Comparison of ENCODE assay signal across 16 cellular contexts in genomic region chr11:15793032-15793996, GRCh38.
DNase-seq lines count a peak whose midpoint lies in the region; ATAC-seq and TF ChIP-seq lines count a peak whose summit lies in the region.
"Had no signal": no experiment of that assay in that cellular context is flagged by ENCODE, and none has a peak within 500 bp of the region (broad histone marks: within the 10 kb centered on the region; RNA-seq: fewer than 3 reads in every experiment).

No MANE protein-coding gene starts in this region.

- H3K4me1 Mint-ChIP-seq in chondrocyte (ENCODE audit: low read depth): peaks cover 23% of the 10 kb centered on the region
- H3K4me1 Mint-ChIP-seq: activated naive CD4-positive, alpha-beta T cell treated with anti-CD3 and anti-CD28 coated beads, Interleukin-2, amount 10 ng/mL, durations not matched to agents 7 days and 5 days; T-helper 17 cell had no signal

- intact Hi-C loops in sciatic nerve (cut with DNase I): no loop called here

- peak; percentile 28 for DNase-seq in AG08395 (ENCODE audit: low spot score)
- DNase-seq in MV-4-11 (lab: John Stamatoyannopoulos, UW): peak; percentile 9
- no peak for DNase-seq in chondrocyte (ENCODE audit: low spot score)
- peak; percentile 95 for DNase-seq in kidney glomerular epithelial cell (lab: John Stamatoyannopoulos, UW)
- DNase-seq in sciatic nerve (ENCODE audit: low spot score): no peak
- DNase-seq in activated gamma-delta T cell (lab: John Stamatoyannopoulos, UW): no peak
- DNase-seq: activated CD8-positive, alpha-beta T cell treated with anti-CD3 and anti-CD28 coated beads, Interleukin-2, amount 10 ng/mL, durations not matched to agents 7 days and 5 days; activated naive CD4-positive, alpha-beta T cell treated with anti-CD3 and anti-CD28 coated beads, Interleukin-2, amount 10 ng/mL, durations not matched to agents 7 days and 5 days; AML-193; dermis blood vessel endothelial cell; head of caudate nucleus; NCI-H2081; occipital lobe; T-helper 17 cell had no signal

- peaks cover 3% of the 10 kb centered on the region for H3K36me3 Mint-ChIP-seq in chondrocyte (ENCODE audit: low read depth)
- H3K36me3 Mint-ChIP-seq: activated naive CD4-positive, alpha-beta T cell treated with anti-CD3 and anti-CD28 coated beads, Interleukin-2, amount 10 ng/mL, durations not matched to agents 7 days and 5 days had no signal

- peaks cover 12% of the 10 kb centered on the region for H3K9me3 Mint-ChIP-seq in chondrocyte (ENCODE audit: low read depth)

- no peak for ATAC-seq in GM18498 (IDR thresholded peaks at IDR 0.05; ENCODE audit: unreplicated experiment)
- ATAC-seq in HG03045 (IDR thresholded peaks at IDR 0.05; ENCODE audit: unreplicated experiment): no peak
- ATAC-seq in sciatic nerve: no peak
- ATAC-seq: activated CD8-positive, alpha-beta T cell treated with anti-CD3 and anti-CD28 coated beads, Interleukin-2, amount 10 ng/mL, durations not matched to agents 7 days and 5 days; T-helper 17 cell had no signal

- TF ChIP-seq CTCF in chondrocyte (IDR thresholded peaks at IDR 0.05): no peak

- no peaks in the 10 kb centered on the region for H3K27me3 Mint-ChIP-seq in chondrocyte (ENCODE audit: low read depth)
- H3K27me3 Mint-ChIP-seq: activated naive CD4-positive, alpha-beta T cell treated with anti-CD3 and anti-CD28 coated beads, Interleukin-2, amount 10 ng/mL, durations not matched to agents 7 days and 5 days; T-helper 17 cell had no signal

- H3K27ac Mint-ChIP-seq in chondrocyte (ENCODE audit: unreplicated experiment): peak overlapping the region; percentile 93
- H3K27ac Mint-ChIP-seq: activated CD8-positive, alpha-beta T cell treated with anti-CD3 and anti-CD28 coated beads, Interleukin-2, amount 10 ng/mL, durations not matched to agents 7 days and 5 days; activated naive CD4-positive, alpha-beta T cell treated with anti-CD3 and anti-CD28 coated beads, Interleukin-2, amount 10 ng/mL, durations not matched to agents 7 days and 5 days; T-helper 17 cell had no signal

- no peak overlapping the region for H3K4me3 Mint-ChIP-seq in chondrocyte (ENCODE audit: unreplicated experiment)
- H3K4me3 Mint-ChIP-seq: activated CD8-positive, alpha-beta T cell treated with anti-CD3 and anti-CD28 coated beads, Interleukin-2, amount 10 ng/mL, durations not matched to agents 7 days and 5 days; activated naive CD4-positive, alpha-beta T cell treated with anti-CD3 and anti-CD28 coated beads, Interleukin-2, amount 10 ng/mL, durations not matched to agents 7 days and 5 days; T-helper 17 cell had no signal

Comparison
In these comparisons a context has a peak if more than half of its experiments do, and no peak if none do; other contexts are left out.
1. DNase-seq: peak in AG08395 (single experiment), MV-4-11 (single experiment) and kidney glomerular epithelial cell (single experiment); none in chondrocyte (single experiment), sciatic nerve (single experiment) and activated gamma-delta T cell (single experiment).